Comparison of ENCODE assay signal across 34 cellular contexts in the genomic region with DNA sequence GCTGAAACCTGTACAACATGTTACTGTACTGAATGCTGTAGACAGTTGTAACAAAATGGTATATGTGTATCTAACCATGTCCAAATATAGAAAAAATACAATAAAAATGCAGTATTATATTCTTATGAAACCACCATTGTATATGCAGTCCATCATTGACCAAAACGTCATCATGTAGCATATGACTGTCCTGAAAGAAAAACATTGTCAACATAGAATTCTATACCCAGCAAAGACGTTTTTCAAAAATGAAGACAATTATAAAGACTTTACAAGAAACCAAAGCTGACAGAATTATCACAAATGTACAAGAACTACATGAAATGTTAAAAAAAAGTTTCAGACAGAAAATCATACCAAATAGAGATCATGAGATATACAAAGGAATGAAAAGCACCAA.
"Had no signal": no experiment of that assay in that cellular context is flagged by ENCODE, and none has a peak within 500 bp of the region (broad histone marks: within the 10 kb centered on the region; RNA-seq: fewer than 3 reads in every experiment).

No MANE protein-coding gene starts in this region.

- DNase-seq: Karpas-422, Kasumi-1, MG63, MM.1S, MV-4-11, NCI-H1048, NCI-H1092, NCI-H1092 treated with DMSO at 0.1 percent for 48 hours, NCI-H1105, NCI-H1105 treated with DMSO at 0.1 percent for 48 hours, NCI-H1417, NCI-H1417 treated with DMSO at 0.1 percent for 48 hours, NCI-H1436, NCI-H1436 treated with DMSO at 0.1 percent for 48 hours, NCI-H146, NCI-H1694, NCI-H1694 treated with DMSO at 0.1 percent for 48 hours, NCI-H187, NCI-H187 treated with DMSO at 0.1 percent for 48 hours, NCI-H1930, NCI-H2029, NCI-H2029 treated with DMSO at 0.1 percent for 48 hours, NCI-H2081, NCI-H2081 treated with DMSO at 0.1 percent for 48 hours, NCI-H2107, NCI-H2171, NCI-H2171 treated with DMSO at 0.1 percent for 48 hours, NCI-H2227 treated with DMSO at 0.1 percent for 48 hours, NCI-H226, NCI-H345, NCI-H446, NCI-H446 treated with DMSO at 0.1 percent for 48 hours, NCI-H510A, NCI-H510A treated with DMSO at 0.1 percent for 48 hours had no signal

- H3K4me3 ChIP-seq: MG63 had no signal

- H3K36me3 ChIP-seq: MG63 had no signal
